1 cellular context compared by ENCODE assay signal in genomic region chr2:85058619-85058941, GRCh38.
TF ChIP-seq lines count a peak whose summit lies in the region.

No MANE protein-coding gene starts in this region.

TF ChIP-seq in HepG2, 621 proteins besides CTCF, POLR2A, EP300 and RAD21 (continued from another document):
- TF ChIP-seq, protein P1, sequence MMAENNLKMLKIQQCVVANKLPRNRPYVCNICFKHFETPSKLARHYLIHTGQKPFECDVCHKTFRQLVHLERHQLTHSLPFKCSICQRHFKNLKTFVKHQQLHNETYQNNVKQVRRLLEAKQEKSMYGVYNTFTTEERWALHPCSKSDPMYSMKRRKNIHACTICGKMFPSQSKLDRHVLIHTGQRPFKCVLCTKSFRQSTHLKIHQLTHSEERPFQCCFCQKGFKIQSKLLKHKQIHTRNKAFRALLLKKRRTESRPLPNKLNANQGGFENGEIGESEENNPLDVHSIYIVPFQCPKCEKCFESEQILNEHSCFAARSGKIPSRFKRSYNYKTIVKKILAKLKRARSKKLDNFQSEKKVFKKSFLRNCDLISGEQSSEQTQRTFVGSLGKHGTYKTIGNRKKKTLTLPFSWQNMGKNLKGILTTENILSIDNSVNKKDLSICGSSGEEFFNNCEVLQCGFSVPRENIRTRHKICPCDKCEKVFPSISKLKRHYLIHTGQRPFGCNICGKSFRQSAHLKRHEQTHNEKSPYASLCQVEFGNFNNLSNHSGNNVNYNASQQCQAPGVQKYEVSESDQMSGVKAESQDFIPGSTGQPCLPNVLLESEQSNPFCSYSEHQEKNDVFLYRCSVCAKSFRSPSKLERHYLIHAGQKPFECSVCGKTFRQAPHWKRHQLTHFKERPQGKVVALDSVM (CRISPR knock-in tag; IDR thresholded peaks at IDR 0.05): no peak
- TF ChIP-seq MAZ (IDR thresholded peaks at IDR 0.05; ENCODE audit: borderline replicate concordance, low read depth, low read length): no peak
- TF ChIP-seq MAZ (CRISPR knock-in tag; IDR thresholded peaks at IDR 0.05; ENCODE audit: low read depth): no peak
- no peak for TF ChIP-seq HMGXB3 (CRISPR knock-in tag; IDR thresholded peaks at IDR 0.05; ENCODE audit: borderline replicate concordance)
- TF ChIP-seq BHLHE40 (IDR thresholded peaks at IDR 0.05; ENCODE audit: low read length): peak; percentile 53; the same call in 1 of the 2 replicates
- no peak for TF ChIP-seq MED8 (CRISPR knock-in tag; IDR thresholded peaks at IDR 0.05; ENCODE audit: insufficient replicate concordance)
- TF ChIP-seq HNF4G (IDR thresholded peaks at IDR 0.05; ENCODE audit: borderline replicate concordance, low read depth, low read length): no peak
- no peak for TF ChIP-seq HNF4G (CRISPR knock-in tag; IDR thresholded peaks at IDR 0.05; ENCODE audit: borderline replicate concordance, low read depth)
- TF ChIP-seq MEIS1 (CRISPR knock-in tag; IDR thresholded peaks at IDR 0.05; ENCODE audit: borderline replicate concordance): no peak
- no peak for TF ChIP-seq MED1 (CRISPR knock-in tag; IDR thresholded peaks at IDR 0.05)
TF ChIP-seq in HepG2: peak in this region for 3.
